In genomic region chr5:178526796-178527457, GRCh38 we compare ENCODE assay signal across 1 cellular context.
TF ChIP-seq lines count a peak whose summit lies in the region.

No MANE protein-coding gene starts in this region.

TF ChIP-seq in H1, 55 proteins besides CTCF, POLR2A, EP300 and RAD21:
- TF ChIP-seq RFX5 (IDR thresholded peaks at IDR 0.05; ENCODE audit: borderline replicate concordance, low read depth, low read length) = no peak
- TF ChIP-seq SIN3A (conservative IDR thresholded peaks at IDR 0.05 in 1 of 2, IDR thresholded peaks at IDR 0.05 in 1 of 2; ENCODE audit: low read depth in 1 of 2, low read length in 2 of 2) = no peak
- no peak for TF ChIP-seq CBX5 (IDR thresholded peaks at IDR 0.05; ENCODE audit: low read depth, low read length)
- TF ChIP-seq MAFK (IDR thresholded peaks at IDR 0.05; ENCODE audit: low read depth, low read length) = no peak
- TF ChIP-seq SUZ12 (IDR thresholded peaks at IDR 0.05; ENCODE audit: low read length) = no peak
- no peak for TF ChIP-seq CREB1 (IDR thresholded peaks at IDR 0.05)
- no peak for TF ChIP-seq TAF1 (IDR thresholded peaks at IDR 0.05; ENCODE audit: low read depth, low read length)
- no peak for TF ChIP-seq CBX8 (IDR thresholded peaks at IDR 0.05; ENCODE audit: borderline replicate concordance, low read depth, low read length)
- no peak for TF ChIP-seq SIX5 (IDR thresholded peaks at IDR 0.05; ENCODE audit: low read depth, low read length)
- no peak for TF ChIP-seq BACH1 (IDR thresholded peaks at IDR 0.05; ENCODE audit: low read length)
- TF ChIP-seq POU5F1 (IDR thresholded peaks at IDR 0.05; ENCODE audit: low read depth, low read length) = no peak
- no peak for TF ChIP-seq SP2 (IDR thresholded peaks at IDR 0.05; ENCODE audit: low read length)
- no peak for TF ChIP-seq HDAC2 (IDR thresholded peaks at IDR 0.05; ENCODE audit: borderline replicate concordance in 1 of 2, low read depth in 2 of 2, low read length in 2 of 2)
- TF ChIP-seq SRF (IDR thresholded peaks at IDR 0.05; ENCODE audit: low read depth, low read length) = no peak
- no peak for TF ChIP-seq RXRA (IDR thresholded peaks at IDR 0.05; ENCODE audit: insufficient read depth, low read depth, low read length)
- no peak for TF ChIP-seq JUN (IDR thresholded peaks at IDR 0.05; ENCODE audit: low read depth, low read length)
